In the genomic region with DNA sequence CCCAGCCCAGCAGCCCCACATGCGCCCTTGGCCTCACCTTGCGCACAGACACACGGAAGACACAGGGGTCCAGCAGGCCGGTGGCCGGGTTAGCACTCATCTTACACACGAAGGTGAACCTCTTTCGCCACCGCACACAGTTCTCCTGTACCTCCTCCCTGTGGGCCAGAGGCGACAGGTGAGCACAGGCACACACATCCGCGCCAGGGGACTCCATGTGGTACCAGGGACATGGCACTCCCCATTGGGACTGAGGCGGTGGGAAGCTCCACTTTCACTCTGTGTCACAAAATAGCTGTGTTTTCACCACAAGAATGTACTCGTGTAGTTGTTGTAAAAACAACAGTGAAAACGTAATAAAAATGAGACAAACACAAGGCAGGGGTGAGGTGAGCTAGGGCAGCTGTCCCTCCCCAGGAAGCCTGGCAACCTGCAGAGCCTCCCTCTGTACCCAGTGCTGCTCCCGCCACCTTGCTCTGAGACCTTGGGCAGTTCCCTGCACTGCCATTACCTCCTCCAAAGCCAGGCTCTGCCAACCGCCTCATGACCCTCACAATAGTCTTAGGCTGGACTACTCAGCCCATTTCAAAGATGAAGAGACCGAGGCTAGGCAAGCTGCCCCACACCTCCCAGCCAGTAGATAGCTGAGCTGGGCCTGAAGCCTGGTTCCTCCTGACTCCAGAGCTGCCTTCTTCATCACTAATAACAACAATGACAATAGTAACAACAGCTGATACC, we compare ENCODE assay signal across 10 cellular contexts. TPM values are rescaled to one million over a fixed set of nuclear protein-coding genes. Genes with fewer than 3 reads are reported as not detected.
DNase-seq lines count a peak whose midpoint lies in the region; ATAC-seq, FAIRE-seq and TF ChIP-seq lines count a peak whose summit lies in the region.
"Had no signal": no experiment of that assay in that cellular context is flagged by ENCODE, and none has a peak within 500 bp of the region (broad histone marks: within the 10 kb centered on the region; RNA-seq: fewer than 3 reads in every experiment).

No MANE protein-coding gene starts in this region.

- H3K27me3 ChIP-seq in esophagus (ENCODE audit: control insufficient read depth in 1 of 2, insufficient read depth in 2 of 2, low read length in 2 of 2) = no peaks in the 10 kb centered on the region
- no peaks in the 10 kb centered on the region for H3K27me3 ChIP-seq in vagina

- ATAC-seq in stimulated activated naive CD8-positive, alpha-beta T cell treated with anti-CD3 and anti-CD28 coated beads, Interleukin-15, Interleukin-2, amounts not matched to agents 100 U/mL and 50 U/mL, for 24 hours = no peak

- DNase-seq in stimulated activated naive CD8-positive, alpha-beta T cell treated with anti-CD3 and anti-CD28 coated beads, Interleukin-15, Interleukin-2, amounts not matched to agents 100 U/mL and 50 U/mL, for 24 hours = no peak
- no peak for DNase-seq in vagina (ENCODE audit: extremely low spot score in 2 of 2)
- DNase-seq in NCI-H1930 (lab: John Stamatoyannopoulos, UW) = no peak
- DNase-seq in HTR-8/SVneo (ENCODE audit: insufficient read length, low spot score) = no peak
- DNase-seq: amniotic stem cell, HFFc6, NCI-H524 had no signal

- H3K4me1 Mint-ChIP-seq in stimulated activated naive CD8-positive, alpha-beta T cell treated with anti-CD3 and anti-CD28 coated beads, Interleukin-15, Interleukin-2, amounts not matched to agents 100 ng/mL and 50 ng/mL, for 24 hours (ENCODE audit: low read depth) = peaks cover 86% of the 10 kb centered on the region

- H3K36me3 ChIP-seq in esophagus (ENCODE audit: control insufficient read depth in 2 of 2, insufficient read depth in 2 of 2, low read length in 1 of 2) (peaks cover 0 to 15% of the 10 kb centered on the region in 2 donors), vagina (no peaks in the 10 kb centered on the region)

- H3K4me3 Mint-ChIP-seq in stimulated activated naive CD8-positive, alpha-beta T cell treated with anti-CD3 and anti-CD28 coated beads, Interleukin-15, Interleukin-2, amounts not matched to agents 100 ng/mL and 50 ng/mL, for 24 hours = no peak overlapping the region
- H3K4me3 Mint-ChIP-seq: HFFc6 had no signal

- H3K9me3 Mint-ChIP-seq in stimulated activated naive CD8-positive, alpha-beta T cell treated with anti-CD3 and anti-CD28 coated beads, Interleukin-15, Interleukin-2, amounts not matched to agents 100 ng/mL and 50 ng/mL, for 24 hours = no peaks in the 10 kb centered on the region
- H3K9me3 Mint-ChIP-seq: HFFc6 had no signal

- whole genome bisulfite sequencing in esophagus, 2 donors = 76 to 77% methylated on average over 17 of the region's 17 CpGs

- no peak for FAIRE-seq in HTR-8/SVneo (lab: Jason Lieb, UNC)
- FAIRE-seq: urothelium cell line had no signal

- no peaks in the 10 kb centered on the region for H3K27me3 Mint-ChIP-seq in stimulated activated naive CD8-positive, alpha-beta T cell treated with anti-CD3 and anti-CD28 coated beads, Interleukin-15, Interleukin-2, amounts not matched to agents 100 ng/mL and 50 ng/mL, for 24 hours

- H3K9me3 ChIP-seq in esophagus (ENCODE audit: control insufficient read depth in 2 of 2, insufficient read depth in 1 of 2, low read depth in 1 of 2, low read length in 1 of 2) = no peaks in the 10 kb centered on the region
- H3K9me3 ChIP-seq in vagina = no peaks in the 10 kb centered on the region

- peaks cover 8% of the 10 kb centered on the region for H3K36me3 Mint-ChIP-seq in stimulated activated naive CD8-positive, alpha-beta T cell treated with anti-CD3 and anti-CD28 coated beads, Interleukin-15, Interleukin-2, amounts not matched to agents 100 ng/mL and 50 ng/mL, for 24 hours (ENCODE audit: low read depth)

- H3K4me1 ChIP-seq in esophagus (ENCODE audit: control insufficient read depth in 2 of 2, insufficient read depth in 2 of 2, low read length in 1 of 2) (peaks cover 0 to 38% of the 10 kb centered on the region in 2 donors), vagina (peaks cover 69% of the 10 kb centered on the region)

- H3K27ac Mint-ChIP-seq in stimulated activated naive CD8-positive, alpha-beta T cell treated with anti-CD3 and anti-CD28 coated beads, Interleukin-15, Interleukin-2, amounts not matched to agents 100 ng/mL and 50 ng/mL, for 24 hours = peak overlapping the region; percentile 95
- H3K27ac Mint-ChIP-seq: HFFc6 had no signal

- H3K27ac ChIP-seq in esophagus (ENCODE audit: low read depth in 2 of 2, low read length in 1 of 2) (peak overlapping the region; percentile 80 to 98), vagina (peak overlapping the region; percentile 52)

- no peak for TF ChIP-seq POLR2A in vagina (IDR thresholded peaks at IDR 0.05)

- no peak overlapping the region for H3K4me3 ChIP-seq in esophagus (ENCODE audit: low read depth in 1 of 2, low read length in 2 of 2)
- no peak overlapping the region for H3K4me3 ChIP-seq in vagina

- TF ChIP-seq CTCF in vagina (IDR thresholded peaks at IDR 0.05) = no peak

- intact Hi-C loops in vagina (cut with DNase I) = no loop called here

RNA-seq across cellular contexts. Expression of a gene that starts 16.3 kb away (rescaled TPM):
- polyA plus RNA-seq in esophagus = 10 to 100 TPM; 25.2 to 28.2 TPM
- 17.7 TPM for total RNA-seq in vagina

RNA-seq across cellular contexts. Expression of a gene that starts 23.4 kb away (rescaled TPM):
- 1 to 10 TPM; 2.7 to 4.8 TPM for polyA plus RNA-seq in esophagus
- 10.3 TPM for total RNA-seq in vagina

RNA-seq across cellular contexts. Expression of a gene that starts 26.9 kb away (rescaled TPM):
- polyA plus RNA-seq in esophagus = 10 to 100 TPM; 34.3 to 53.1 TPM
- total RNA-seq in vagina = 30.9 TPM

RNA-seq across cellular contexts. Expression of a gene that starts 37.1 kb away (rescaled TPM):
- polyA plus RNA-seq in esophagus = 10 to 100 TPM in 1 of 2 donors, 1 to 10 TPM in 1; 4.6 to 15.3 TPM
- 33.1 TPM for total RNA-seq in vagina

RNA-seq across cellular contexts. Expression of a gene that starts 54.5 kb away (rescaled TPM):
- polyA plus RNA-seq in esophagus = 10 to 100 TPM; 21.8 to 23.6 TPM
- total RNA-seq in vagina = 108 TPM
